7 cellular contexts compared by ENCODE assay signal in genomic region chr2:23248667-23249066, GRCh38.
"Had no signal": no experiment of that assay in that cellular context is flagged by ENCODE, and none has a peak within 500 bp of the region (broad histone marks: within the 10 kb centered on the region; RNA-seq: fewer than 3 reads in every experiment).

No MANE protein-coding gene starts in this region.

- H3K9me3 ChIP-seq: HAP-1 had no signal

- H3K36me3 ChIP-seq: HAP-1 had no signal

- DNase-seq: H7, HFFc6, IMR-90 had no signal

- ATAC-seq: HCT116, K562 had no signal

- H3K27ac ChIP-seq: HL-60 had no signal

- H3K4me3 ChIP-seq: HAP-1, K562 had no signal

- FAIRE-seq: K562 had no signal

- H3K4me1 ChIP-seq: HAP-1 had no signal
